1 cellular context compared by ENCODE assay signal in the genomic region with DNA sequence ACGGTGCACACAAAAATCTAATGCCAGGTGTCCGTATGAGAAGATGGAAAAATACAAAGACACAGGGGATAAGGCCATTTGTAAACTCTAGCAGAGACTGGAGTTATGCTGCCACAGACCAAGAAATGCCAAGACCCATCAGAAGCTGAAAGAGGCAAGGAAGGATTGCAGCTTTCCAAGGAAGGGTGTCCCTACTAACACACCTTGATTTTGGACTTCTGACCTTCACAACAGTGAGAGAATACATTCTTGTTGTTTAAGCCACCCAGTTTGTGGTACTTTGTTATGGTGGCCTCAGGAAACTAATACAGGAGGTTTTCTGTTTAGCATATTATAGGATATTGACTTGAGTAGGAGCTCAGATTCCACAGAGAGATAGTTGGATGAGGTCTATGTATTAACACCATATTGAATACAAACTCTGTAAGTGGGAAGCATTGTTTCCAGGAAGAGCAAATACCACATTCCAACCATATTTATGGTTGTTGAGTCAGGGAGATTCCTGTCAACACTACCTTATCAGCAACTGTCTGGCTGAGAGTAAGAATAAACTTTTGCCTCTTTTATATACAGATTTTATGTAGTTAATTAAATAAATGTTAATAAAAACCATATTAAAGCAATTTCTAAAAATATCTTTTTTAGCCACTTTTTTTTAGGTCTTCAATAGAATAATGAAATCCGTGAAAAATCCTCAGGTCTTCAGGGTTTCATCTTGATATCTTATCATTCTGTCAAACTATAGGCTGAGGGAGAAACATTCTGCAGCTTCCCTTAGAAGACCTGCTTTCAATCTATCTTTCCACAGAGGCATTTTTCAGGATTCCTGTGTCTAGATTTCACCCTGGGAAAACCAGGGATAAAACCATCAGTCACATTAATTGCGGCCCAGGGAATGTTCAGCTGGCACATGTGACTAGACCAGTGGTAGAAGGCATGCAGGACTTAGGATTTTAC.
TF ChIP-seq lines count a peak whose summit lies in the region.

No MANE protein-coding gene starts in this region.

TF ChIP-seq in HCT116, 20 proteins besides CTCF, POLR2A, EP300 and RAD21 (continued from another document):
- TF ChIP-seq ELF1 (IDR thresholded peaks at IDR 0.05; ENCODE audit: borderline replicate concordance, low read depth) (no peak), CEBPB (IDR thresholded peaks at IDR 0.05; ENCODE audit: low read depth) (no peak), EZH2phosphoT487 (IDR thresholded peaks at IDR 0.05; ENCODE audit: borderline replicate concordance) (no peak), SIN3A (IDR thresholded peaks at IDR 0.05; ENCODE audit: low read depth) (no peak), SP1 (IDR thresholded peaks at IDR 0.05; ENCODE audit: low read depth) (no peak), EZH2 (IDR thresholded peaks at IDR 0.05) (no peak), ZFX (IDR thresholded peaks at IDR 0.05) (no peak), POLR2AphosphoS5 (IDR thresholded peaks at IDR 0.05; ENCODE audit: low read depth, low read length) (no peak), SRF (IDR thresholded peaks at IDR 0.05; ENCODE audit: low read depth) (no peak), EGR1 (IDR thresholded peaks at IDR 0.05; ENCODE audit: low read depth) (no peak), TCF7L2 (IDR thresholded peaks at IDR 0.05; ENCODE audit: borderline replicate concordance, extremely low read depth, insufficient read depth, insufficient read length) (no peak), REST (IDR thresholded peaks at IDR 0.05; ENCODE audit: low read depth) (no peak), YY1 (IDR thresholded peaks at IDR 0.05; ENCODE audit: extremely low read depth, insufficient replicate concordance, low read depth, low read length) (no peak), CBX3 (IDR thresholded peaks at IDR 0.05; ENCODE audit: low read depth) (no peak)
- TF ChIP-seq, protein P1, sequence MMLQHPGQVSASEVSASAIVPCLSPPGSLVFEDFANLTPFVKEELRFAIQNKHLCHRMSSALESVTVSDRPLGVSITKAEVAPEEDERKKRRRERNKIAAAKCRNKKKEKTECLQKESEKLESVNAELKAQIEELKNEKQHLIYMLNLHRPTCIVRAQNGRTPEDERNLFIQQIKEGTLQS (IDR thresholded peaks at IDR 0.05): no peak
